In genomic region chr3:193665370-193665989, GRCh38 we compare ENCODE assay signal across 8 cellular contexts.
DNase-seq lines count a peak whose midpoint lies in the region; ATAC-seq and TF ChIP-seq lines count a peak whose summit lies in the region.

No MANE protein-coding gene starts in this region.

- ATAC-seq in heart right ventricle, result no peak
- no peak for ATAC-seq in GM21447 (IDR thresholded peaks at IDR 0.05; ENCODE audit: unreplicated experiment)
- ATAC-seq in GM21526 (IDR thresholded peaks at IDR 0.05; ENCODE audit: low FRiP score, unreplicated experiment), result no peak

- H3K4me1 Mint-ChIP-seq in endothelial cell (ENCODE audit: unreplicated experiment), result no peaks in the 10 kb centered on the region

- H3K27me3 Mint-ChIP-seq in endothelial cell (ENCODE audit: unreplicated experiment), result no peaks in the 10 kb centered on the region

- no peak overlapping the region for H3K4me3 ChIP-seq in heart right ventricle
- H3K4me3 ChIP-seq in retinal pigment epithelial cell (ENCODE audit: low read length), result no peak overlapping the region

- no peaks in the 10 kb centered on the region for H3K27me3 ChIP-seq in heart right ventricle

- no peaks in the 10 kb centered on the region for H3K9me3 Mint-ChIP-seq in endothelial cell (ENCODE audit: unreplicated experiment)

- no peaks in the 10 kb centered on the region for H3K4me1 ChIP-seq in heart right ventricle

- H3K27ac Mint-ChIP-seq in endothelial cell (ENCODE audit: unreplicated experiment), result no peak overlapping the region

- H3K9me3 ChIP-seq in heart right ventricle, result no peaks in the 10 kb centered on the region

- no peak overlapping the region for H3K4me3 Mint-ChIP-seq in endothelial cell (ENCODE audit: unreplicated experiment)

- WGBS in heart right ventricle, 2 donors, result 93 to 100% methylated on average over 1 of the region's 1 CpG

- H3K36me3 Mint-ChIP-seq in endothelial cell (ENCODE audit: low read depth, unreplicated experiment), result peaks cover 11% of the 10 kb centered on the region

- H3K27ac ChIP-seq in heart right ventricle, result no peak overlapping the region

- DNase-seq in heart right ventricle (no peak), cardiac septum (ENCODE audit: low spot score) (no peak), NCI-H748 treated with DMSO at 0.1 percent for 48 hours (lab: John Stamatoyannopoulos, UW) (peak; percentile 8), endothelial cell (ENCODE audit: low spot score) (no peak), retinal pigment epithelial cell (ENCODE audit: low read depth) (no peak), SHP77 treated with DMSO at 0.1 percent for 48 hours (lab: John Stamatoyannopoulos, UW) (no peak)

- H3K36me3 ChIP-seq in heart right ventricle, result peaks cover 0 to 100% (median 31%) of the 10 kb centered on the region in 9 donors

- intact Hi-C loops in heart right ventricle (cut with DNase I), result loop anchor here in 7 of 10 donors (5.0 to 10.0 kb wide), 5 partner anchors 472 to 739 kb away; partner anchors contain the start of gene HES1 (in 1 of the 7)
- intact Hi-C loops in cardiac septum (cut with DNase I), result loop anchor here (10.0 kb wide), 1 partner anchor 669 kb away; no protein-coding TSS in a partner anchor

- peak; percentile 34 to 68 (median 54) for TF ChIP-seq CTCF in heart right ventricle (IDR thresholded peaks at IDR 0.05)
- peak; percentile 84 for TF ChIP-seq CTCF in endothelial cell (IDR thresholded peaks at IDR 0.05; ENCODE audit: unreplicated experiment)
- TF ChIP-seq CTCF in retinal pigment epithelial cell (conservative IDR thresholded peaks at IDR 0.05; ENCODE audit: low read depth, low read length), result peak; percentile 31

Comparison
In these comparisons a context has a peak if more than half of its experiments do, and no peak if none do; other contexts are left out.
1. CTCF ChIP-seq: peak in every context shown above with its lines; median percentile 84 in endothelial cell; 54 in heart right ventricle; 31 in retinal pigment epithelial cell.